ENCODE assay signal across 8 cellular contexts in the genomic region with DNA sequence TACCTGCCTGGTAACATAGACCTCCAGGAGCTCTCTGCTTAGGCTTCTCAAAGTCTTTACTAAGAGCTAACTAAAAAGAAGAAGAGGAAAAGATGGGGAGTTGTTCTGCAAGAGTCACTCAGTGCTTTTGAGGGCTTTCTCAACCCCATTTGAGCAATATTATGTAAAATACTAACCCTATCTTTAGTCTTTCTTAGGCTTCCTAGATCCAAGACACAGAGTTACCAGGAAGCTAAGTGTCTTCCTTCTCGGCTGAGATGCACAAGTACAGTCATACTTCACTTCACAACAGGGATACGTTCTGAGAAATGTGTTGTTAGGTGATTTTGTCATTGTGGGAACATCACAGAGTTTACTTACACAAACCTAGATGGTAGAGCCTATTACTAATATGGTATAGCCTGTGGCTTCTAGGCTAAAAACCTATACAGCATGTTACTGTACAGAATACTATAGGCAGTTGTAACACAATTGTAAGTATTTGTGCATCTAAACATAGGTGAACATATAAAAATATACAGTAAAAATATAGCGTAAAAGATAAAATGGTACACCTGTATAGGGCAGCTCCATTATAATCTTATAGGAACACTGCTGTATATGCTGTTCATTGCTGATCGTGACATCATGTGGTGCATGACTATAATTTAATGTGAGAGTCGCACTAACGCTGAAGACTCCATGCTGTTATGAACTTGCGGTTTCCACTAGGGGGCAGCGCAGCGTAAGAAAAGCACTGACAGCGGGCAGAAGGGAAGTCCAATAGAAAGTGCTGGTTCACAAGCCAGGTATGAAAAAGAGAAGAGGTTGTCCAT. TPM values are rescaled to one million over a fixed set of nuclear protein-coding genes. Genes with fewer than 3 reads are reported as not detected.
A peak's percentile ranks its signal among the peaks of the same experiment; 100 is the strongest.
DNase-seq lines count a peak whose midpoint lies in the region; TF ChIP-seq lines count a peak whose summit lies in the region.

No MANE protein-coding gene starts in this region.

- no peak overlapping the region for H3K14ac ChIP-seq in H9 (ENCODE audit: insufficient read depth, low read length)

- TF ChIP-seq CTCF in H9 (conservative IDR thresholded peaks at IDR 0.05) (peak; percentile 90), MM.1S (IDR thresholded peaks at IDR 0.05; ENCODE audit: low read length) (peak; percentile 91), osteoblast (IDR thresholded peaks at IDR 0.05; ENCODE audit: extremely low read depth, low read depth, low read length) (peak; percentile 92), tibial artery (IDR thresholded peaks at IDR 0.05) (peak; percentile 81 to 93)

- intact Hi-C loops in tibial artery (cut with DNase I; ENCODE audit: low total_unique reads), result loop anchor here (5.0 to 10.0 kb wide), 2 partner anchors 97 to 149 kb away; no protein-coding TSS in a partner anchor

- no peak overlapping the region for H2BK120ac ChIP-seq in H9 (ENCODE audit: low read depth, low read length, poor library complexity, severe bottlenecking)

- in situ Hi-C loops in G401 (cut with HindIII; ENCODE audit: low sequenced_read_pairs), result no loop called here

- H2BK20ac ChIP-seq in H9 (ENCODE audit: low read depth, low read length, poor library complexity, severe bottlenecking), result no peak overlapping the region

- DNase-seq in G401 (ENCODE audit: low spot score) (peak; percentile 91), H9 (peak; percentile 72), MM.1S (peak; percentile 85), SHP77 treated with DMSO at 0.1 percent for 48 hours (lab: John Stamatoyannopoulos, UW) (peak; percentile 1), foreskin melanocyte (peak; percentile 69), osteoblast (ENCODE audit: insufficient read length, low spot score, missing footprints) (peak; percentile 31), tibial artery (peak; percentile 78 to 90)
- DNase-seq in activated T-helper 9 cell treated with anti-CD3 and anti-CD28 coated beads, Interleukin-2, amount 50 U/mL, for 16 hours (ENCODE audit: low read depth), result peak; percentile 76

- H2AFZ ChIP-seq in H9 (ENCODE audit: low read length) (no peak overlapping the region), MM.1S (ENCODE audit: low read length) (no peak overlapping the region), osteoblast (ENCODE audit: low read length) (peak overlapping the region; percentile 6)

- no peak overlapping the region for H3K4me3 Mint-ChIP-seq in H9

- no peak overlapping the region for H2BK15ac ChIP-seq in H9 (ENCODE audit: low read depth, low read length)

- H2BK12ac ChIP-seq in H9 (ENCODE audit: insufficient read length, low read depth, low read length), result no peak overlapping the region

- peaks cover 1% of the 10 kb centered on the region; the same call in 1 of the 2 replicates for H3K27me3 Mint-ChIP-seq in H9 (ENCODE audit: low read depth)

- no peaks in the 10 kb centered on the region for H3K79me1 ChIP-seq in H9 (ENCODE audit: insufficient read depth, low read depth, low read length, poor library complexity, severe bottlenecking)

- no peak overlapping the region for H2AK5ac ChIP-seq in H9 (ENCODE audit: insufficient read length, low read length)

- no CpG with 5 or more reads among the region's 10 CpGs for WGBS in H9 (ENCODE audit: extremely low coverage, insufficient read length, low lambda C conversion rate)

- no peaks in the 10 kb centered on the region for H3K9me3 ChIP-seq in H9 (ENCODE audit: control insufficient read depth, low read depth, low read length)
- no peaks in the 10 kb centered on the region for H3K9me3 ChIP-seq in MM.1S (replicated peaks; ENCODE audit: insufficient read depth, low read length)
- no peaks in the 10 kb centered on the region for H3K9me3 ChIP-seq in osteoblast (ENCODE audit: low read depth, low read length)
- no peaks in the 10 kb centered on the region for H3K9me3 ChIP-seq in tibial artery

- no peak overlapping the region for H3T11ph ChIP-seq in H9 (ENCODE audit: low read length)

- H3K9me2 ChIP-seq in MM.1S (replicated peaks; ENCODE audit: insufficient read depth, low read length), result no peaks in the 10 kb centered on the region

- H3K79me2 ChIP-seq in H9 (ENCODE audit: insufficient read depth, low read length), result no peaks in the 10 kb centered on the region
- H3K79me2 ChIP-seq in MM.1S (ENCODE audit: low read length), result no peaks in the 10 kb centered on the region
- H3K79me2 ChIP-seq in osteoblast (ENCODE audit: insufficient read depth, low read length), result no peaks in the 10 kb centered on the region

- no peaks in the 10 kb centered on the region for H3K23me2 ChIP-seq in H9 (ENCODE audit: insufficient read length, low read depth, low read length, poor library complexity, severe bottlenecking)

- no peak overlapping the region for H3K4ac ChIP-seq in H9 (ENCODE audit: low read depth, low read length)

- no peak overlapping the region for H3K56ac ChIP-seq in H9 (ENCODE audit: insufficient read length, low read depth, low read length)

- H3K4me2 ChIP-seq in H9 (ENCODE audit: insufficient read depth, insufficient read length, low read length) (no peak overlapping the region), MM.1S (ENCODE audit: low read depth, low read length) (no peak overlapping the region), osteoblast (ENCODE audit: insufficient read depth, low read length) (no peak overlapping the region)

- H3K27ac ChIP-seq in H9 (ENCODE audit: insufficient read length, low read depth, low read length), result no peak overlapping the region
- no peak overlapping the region for H3K27ac ChIP-seq in MM.1S (ENCODE audit: low read length)
- no peak overlapping the region for H3K27ac ChIP-seq in osteoblast (ENCODE audit: low read depth, low read length)
- H3K27ac ChIP-seq in tibial artery, result no peak overlapping the region

- H3K4me1 Mint-ChIP-seq in H9, result 0 out of 4 replicates have a peak, but pooled peaks cover 0 to 2% of the 10 kb centered on the region in 2 experiments

- H3K23ac ChIP-seq in H9 (ENCODE audit: insufficient read length, low read depth, low read length), result no peak overlapping the region

- H3K9ac ChIP-seq in H9 (ENCODE audit: extremely low read depth, insufficient read length, low read length), result no peak overlapping the region
- H3K9ac ChIP-seq in MM.1S (ENCODE audit: low read length), result no peak overlapping the region

- no peak overlapping the region for H2BK5ac ChIP-seq in H9 (ENCODE audit: insufficient read length, low read length)

- H4K91ac ChIP-seq in H9 (ENCODE audit: insufficient read length, low read depth, low read length), result no peak overlapping the region

- no peak overlapping the region for H3K18ac ChIP-seq in H9 (ENCODE audit: insufficient read length, low read depth, low read length)

- H4K5ac ChIP-seq in H9 (ENCODE audit: insufficient read length, low read depth, low read length), result no peak overlapping the region

- H4K20me1 ChIP-seq in H9 (ENCODE audit: control insufficient read depth, insufficient read depth, insufficient read length) (no peaks in the 10 kb centered on the region), MM.1S (ENCODE audit: insufficient read depth, low read length) (no peaks in the 10 kb centered on the region), osteoblast (ENCODE audit: insufficient read depth, low read length) (no peaks in the 10 kb centered on the region)

- H3K27me3 ChIP-seq in H9 (ENCODE audit: insufficient read depth, low read length) (no peaks in the 10 kb centered on the region), MM.1S (replicated peaks; ENCODE audit: insufficient read depth, low read length) (no peaks in the 10 kb centered on the region), osteoblast (ENCODE audit: insufficient read depth, low read length) (no peaks in the 10 kb centered on the region), tibial artery (no peaks in the 10 kb centered on the region)

- H3K4me3 ChIP-seq in MM.1S (ENCODE audit: low read length) (no peak overlapping the region), osteoblast (ENCODE audit: insufficient read depth, low read length) (no peak overlapping the region), tibial artery (no peak overlapping the region)

- H3K36me3 ChIP-seq in MM.1S (replicated peaks; ENCODE audit: insufficient read depth, low read length), result no peaks in the 10 kb centered on the region
- H3K36me3 ChIP-seq in osteoblast (ENCODE audit: insufficient read depth, low read length), result no peaks in the 10 kb centered on the region
- no peaks in the 10 kb centered on the region for H3K36me3 ChIP-seq in tibial artery

- no peaks in the 10 kb centered on the region for H3K9me3 Mint-ChIP-seq in H9

- H3F3A ChIP-seq in MM.1S (ENCODE audit: insufficient read depth, low read length), result no peaks in the 10 kb centered on the region

- no peak overlapping the region for H3K27ac Mint-ChIP-seq in H9

- no peak overlapping the region for H4K8ac ChIP-seq in H9 (replicated peaks; ENCODE audit: insufficient read length, low read depth, low read length)

- H3K36me3 Mint-ChIP-seq in H9 (ENCODE audit: insufficient read depth in 1 of 3, low read depth in 3 of 3), result no peaks in the 10 kb centered on the region

- H3K4me1 ChIP-seq in H9 (ENCODE audit: insufficient read depth, low read length) (no peaks in the 10 kb centered on the region), MM.1S (ENCODE audit: low read length) (no peaks in the 10 kb centered on the region), osteoblast (ENCODE audit: insufficient read depth, low read length) (no peaks in the 10 kb centered on the region), tibial artery (no peaks in the 10 kb centered on the region)

RNA-seq across cellular contexts. Expression of gene ANKRD22, which starts 16.3 kb away (rescaled TPM):
- not detected in 2 replicates for total RNA-seq in G401 (2014; rRNA removed; shearing (Covaris generic))
- total RNA-seq in H9 (2021) (not detected in 2 replicates), osteoblast (under 0.01 TPM in 2 replicates)

RNA-seq across cellular contexts. Expression of gene LIPM, which starts 32.8 kb away (rescaled TPM):
- not detected in 2 replicates for total RNA-seq in G401 (2014; rRNA removed; shearing (Covaris generic))
- total RNA-seq in H9 (2021) (not detected in 2 replicates), osteoblast (not detected in 2 replicates)

RNA-seq across cellular contexts. Expression of gene STAMBPL1, which starts 44.7 kb away (rescaled TPM):
- not detected in 2 replicates for total RNA-seq in G401 (2014; rRNA removed; shearing (Covaris generic))
- total RNA-seq in H9 (2021) (3.2 and 4.6 TPM in 2 replicates), osteoblast (10.3 and 11.6 TPM in 2 replicates)

Comparison
In these comparisons a context has a peak if more than half of its experiments do, and no peak if none do; other contexts are left out.
1. DNase-seq: peak in every context shown above with its lines; median percentile 91 in G401; 85 in MM.1S; 84 in tibial artery; 76 in activated T-helper 9 cell treated with anti-CD3 and anti-CD28 coated beads, Interleukin-2, amount 50 U/mL, for 16 hours; 72 in H9; 69 in foreskin melanocyte; 31 in osteoblast; 1 in SHP77 treated with DMSO at 0.1 percent for 48 hours.